In genomic region chr4:102493257-102493656, GRCh38 we compare ENCODE assay signal across 14 cellular contexts.
DNase-seq lines count a peak whose midpoint lies in the region; ATAC-seq and TF ChIP-seq lines count a peak whose summit lies in the region.
"Had no signal": no experiment of that assay in that cellular context is flagged by ENCODE, and none has a peak within 500 bp of the region (broad histone marks: within the 10 kb centered on the region; RNA-seq: fewer than 3 reads in every experiment).

No MANE protein-coding gene starts in this region.

- no peak for TF ChIP-seq CTCF in VCaP (conservative IDR thresholded peaks at IDR 0.05)

- H3K4me3 ChIP-seq in BLaER1 (no peak overlapping the region), mucosa of rectum (ENCODE audit: low read length in 2 of 2) (no peak overlapping the region)
- H3K4me3 ChIP-seq: SJSA1 had no signal

- H3K9me3 ChIP-seq in BLaER1 (peaks cover under 1% of the 10 kb centered on the region; the same call in 1 of the 2 replicates), mucosa of rectum (ENCODE audit: control insufficient read depth in 2 of 2, low read length in 2 of 2) (no peaks in the 10 kb centered on the region)
- H3K9me3 ChIP-seq: SJSA1 had no signal

- peak overlapping the region; percentile 32; the same call in 1 of the 2 replicates for H3K27ac ChIP-seq in BLaER1
- peak overlapping the region; percentile 28; the same call in 1 of the 2 replicates for H3K27ac ChIP-seq in VCaP
- H3K27ac ChIP-seq in mucosa of rectum (ENCODE audit: low read depth in 2 of 2, low read length in 2 of 2), result peak overlapping the region; percentile 63 to 79
- H3K27ac ChIP-seq: SJSA1 had no signal

- H3K27me3 ChIP-seq in BLaER1, result no peaks in the 10 kb centered on the region
- no peaks in the 10 kb centered on the region for H3K27me3 ChIP-seq in mucosa of rectum (ENCODE audit: control insufficient read depth in 2 of 2, insufficient read depth in 2 of 2, low read length in 2 of 2)
- H3K27me3 ChIP-seq: SJSA1 had no signal

- peaks cover 15% of the 10 kb centered on the region for H3K4me1 ChIP-seq in BLaER1
- peaks cover 5 to 6% of the 10 kb centered on the region in 2 donors for H3K4me1 ChIP-seq in mucosa of rectum (ENCODE audit: control insufficient read depth in 2 of 2, insufficient read depth in 2 of 2, low read length in 2 of 2)
- H3K4me1 ChIP-seq: SJSA1 had no signal

- no peak for DNase-seq in ecto neural progenitor cell (ENCODE audit: low spot score)
- DNase-seq: ACHN; AML-193; Calu3; CD4-positive, alpha-beta T cell; NCI-H1436; NCI-H2171 had no signal

- peak overlapping the region; percentile 38 for H3K4me2 ChIP-seq in BLaER1

- peak; percentile 11 for ATAC-seq in GM18502 (IDR thresholded peaks at IDR 0.05; ENCODE audit: poor library complexity, unreplicated experiment)
- no peak for ATAC-seq in GM19351 (IDR thresholded peaks at IDR 0.05; ENCODE audit: unreplicated experiment)
- no peak for ATAC-seq in GM18517 (IDR thresholded peaks at IDR 0.05; ENCODE audit: unreplicated experiment)

- H4K20me1 ChIP-seq in BLaER1, result no peaks in the 10 kb centered on the region

- H3K36me3 ChIP-seq in BLaER1 (no peaks in the 10 kb centered on the region), mucosa of rectum (ENCODE audit: control insufficient read depth in 2 of 2, insufficient read depth in 2 of 2, low read length in 2 of 2) (no peaks in the 10 kb centered on the region)
- H3K36me3 ChIP-seq: SJSA1 had no signal

- H3K9ac ChIP-seq in BLaER1 (no peak overlapping the region), mucosa of rectum (ENCODE audit: low read depth in 1 of 2, low read length in 2 of 2) (no peak overlapping the region)
